8 cellular contexts compared by ENCODE assay signal in genomic region chr15:70098170-70098460, GRCh38. TPM values are rescaled to one million over a fixed set of nuclear protein-coding genes. Genes with fewer than 3 reads are reported as not detected.
A peak's percentile ranks its signal among the peaks of the same experiment; 100 is the strongest.
DNase-seq lines count a peak whose midpoint lies in the region; ATAC-seq and TF ChIP-seq lines count a peak whose summit lies in the region.

No MANE protein-coding gene starts in this region.

- no peak for ATAC-seq in activated CD8-positive, alpha-beta T cell treated with anti-CD3 and anti-CD28 coated beads for 36 hours
- ATAC-seq in stimulated activated naive CD8-positive, alpha-beta T cell treated with anti-CD3 and anti-CD28 coated beads, Interleukin-15, amount 100 ng/mL, for 72 hours, result no peak
- ATAC-seq in HG03039 (IDR thresholded peaks at IDR 0.05; ENCODE audit: unreplicated experiment), result no peak

- H3K27me3 Mint-ChIP-seq in activated CD8-positive, alpha-beta T cell treated with anti-CD3 and anti-CD28 coated beads for 36 hours, result peaks cover 8% of the 10 kb centered on the region
- H3K27me3 Mint-ChIP-seq in stimulated activated naive CD8-positive, alpha-beta T cell treated with anti-CD3 and anti-CD28 coated beads, Interleukin-15, amount 100 ng/mL, for 72 hours, result peaks cover 26% of the 10 kb centered on the region

- peak overlapping the region; percentile 92 for H3K4me3 Mint-ChIP-seq in activated CD8-positive, alpha-beta T cell treated with anti-CD3 and anti-CD28 coated beads for 36 hours
- H3K4me3 Mint-ChIP-seq in stimulated activated naive CD8-positive, alpha-beta T cell treated with anti-CD3 and anti-CD28 coated beads, Interleukin-15, amount 100 ng/mL, for 72 hours, result peak overlapping the region; percentile 96 to 98

- peaks cover 29% of the 10 kb centered on the region for H3K4me1 Mint-ChIP-seq in activated CD8-positive, alpha-beta T cell treated with anti-CD3 and anti-CD28 coated beads for 36 hours (ENCODE audit: low read depth)
- H3K4me1 Mint-ChIP-seq in stimulated activated naive CD8-positive, alpha-beta T cell treated with anti-CD3 and anti-CD28 coated beads, Interleukin-15, amount 100 ng/mL, for 72 hours, result peaks cover 60% of the 10 kb centered on the region

- peak; percentile 10 for TF ChIP-seq CTCF in activated CD8-positive, alpha-beta T cell treated with anti-CD3 and anti-CD28 coated beads for 36 hours (IDR thresholded peaks at IDR 0.05)

- CTCF ChIA-PET in activated CD8-positive, alpha-beta T cell treated with anti-CD3 and anti-CD28 coated beads for 36 hours (lab: Charles Lee), result interaction anchor here (0.9 to 1.3 kb wide), 6 partner anchors 369 to 635 kb away, joined by 3 to 5 read pairs (median 3); no protein-coding TSS in a partner anchor

- peak overlapping the region; percentile 100 for H3K27ac Mint-ChIP-seq in activated CD8-positive, alpha-beta T cell treated with anti-CD3 and anti-CD28 coated beads for 36 hours
- H3K27ac Mint-ChIP-seq in stimulated activated naive CD8-positive, alpha-beta T cell treated with anti-CD3 and anti-CD28 coated beads, Interleukin-15, amount 100 ng/mL, for 72 hours, result peak overlapping the region; percentile 23 to 87

- peaks cover 21% of the 10 kb centered on the region for H3K36me3 Mint-ChIP-seq in activated CD8-positive, alpha-beta T cell treated with anti-CD3 and anti-CD28 coated beads for 36 hours (ENCODE audit: low read depth)

- intact Hi-C loops in activated CD8-positive, alpha-beta T cell treated with anti-CD3 and anti-CD28 coated beads for 36 hours (cut with micrococcal nuclease), result loop anchor here (5.0 to 10.0 kb wide), 4 partner anchors 341 to 631 kb away; no protein-coding TSS in a partner anchor

- H3K9me3 Mint-ChIP-seq in activated CD8-positive, alpha-beta T cell treated with anti-CD3 and anti-CD28 coated beads for 36 hours, result no peaks in the 10 kb centered on the region
- no peaks in the 10 kb centered on the region for H3K9me3 Mint-ChIP-seq in stimulated activated naive CD8-positive, alpha-beta T cell treated with anti-CD3 and anti-CD28 coated beads, Interleukin-15, amount 100 ng/mL, for 72 hours

- DNase-seq in NCI-H82 (lab: John Stamatoyannopoulos, UW) (peak; percentile 79), NCI-H82 treated with DMSO at 0.1 percent for 48 hours (lab: John Stamatoyannopoulos, UW; ENCODE audit: unreplicated experiment) (no peak), NCI-H510A (lab: John Stamatoyannopoulos, UW) (no peak), NCI-H2196 (lab: John Stamatoyannopoulos, UW; ENCODE audit: unreplicated experiment) (no peak)
- peak; percentile 43 for DNase-seq in activated CD8-positive, alpha-beta T cell treated with anti-CD3 and anti-CD28 coated beads for 36 hours
- peak; percentile 26 to 28 for DNase-seq in stimulated activated naive CD8-positive, alpha-beta T cell treated with anti-CD3 and anti-CD28 coated beads, Interleukin-15, amount 100 ng/mL, for 72 hours

- POLR2A ChIA-PET in activated CD8-positive, alpha-beta T cell treated with anti-CD3 and anti-CD28 coated beads for 36 hours (lab: Charles Lee), result interaction anchor here (0.6 to 5.8 kb wide), 13 partner anchors 9 to 644 kb away, joined by 3 to 37 read pairs (median 4); partner anchors contain the start of gene RPLP1

- peak overlapping the region; percentile 43 for H3K4me3 ChIP-seq in iPS-11a (ENCODE audit: low read depth, low read length)

RNA-seq across cellular contexts. Expression of gene TLE3, which starts 0.4 kb away (rescaled TPM):
- total RNA-seq in activated CD8-positive, alpha-beta T cell treated with anti-CD3 and anti-CD28 coated beads for 36 hours, result 10 to 100 TPM; 48.4 to 64.2 TPM

Comparison
In these comparisons a context has a peak if more than half of its experiments do, and no peak if none do; other contexts are left out.
1. DNase-seq: peak in NCI-H82 (single experiment), activated CD8-positive, alpha-beta T cell treated with anti-CD3 and anti-CD28 coated beads for 36 hours (single experiment) and stimulated activated naive CD8-positive, alpha-beta T cell treated with anti-CD3 and anti-CD28 coated beads, Interleukin-15, amount 100 ng/mL, for 72 hours (2 of 2); none in NCI-H82 treated with DMSO at 0.1 percent for 48 hours (single experiment), NCI-H510A (single experiment) and NCI-H2196 (single experiment).